Comparison of ENCODE assay signal across 15 cellular contexts in genomic region chr14:60160422-60160821, GRCh38. TPM values are rescaled to one million over a fixed set of nuclear protein-coding genes. Genes with fewer than 3 reads are reported as not detected.
DNase-seq lines count a peak whose midpoint lies in the region; ATAC-seq and TF ChIP-seq lines count a peak whose summit lies in the region.
"Had no signal": no experiment of that assay in that cellular context is flagged by ENCODE, and none has a peak within 500 bp of the region (broad histone marks: within the 10 kb centered on the region; RNA-seq: fewer than 3 reads in every experiment).

No MANE protein-coding gene starts in this region.

- CTCF ChIA-PET in CD4-positive, alpha-beta memory T cell (lab: Charles Lee; ENCODE audit: partially characterized antibody), result interaction anchor here (1.0 to 9.3 kb wide), 5 partner anchors 7 to 1114 kb away, joined by 3 to 102 read pairs (median 4); no protein-coding TSS in a partner anchor

- H4K20me1 ChIP-seq in Loucy (ENCODE audit: insufficient read depth, low read length, poor library complexity, severe bottlenecking), result peaks cover 17% of the 10 kb centered on the region

- H3K27ac Mint-ChIP-seq in CD4-positive, alpha-beta memory T cell, result peak overlapping the region; percentile 22 to 91 (median 74)
- H3K27ac Mint-ChIP-seq in memory B cell, result peak overlapping the region; percentile 69
- H3K27ac Mint-ChIP-seq in stimulated activated effector memory CD8-positive, alpha-beta T cell treated with anti-CD3 and anti-CD28 coated beads, Interleukin-12 subunit alpha, Interleukin-12 subunit beta, amount 100 ng/mL, for 72 hours, result peak overlapping the region; percentile 71
- H3K27ac Mint-ChIP-seq: GM23338 had no signal

- DNase-seq in CD4-positive, alpha-beta memory T cell, result no peak
- DNase-seq in memory B cell (ENCODE audit: low spot score in 2 of 2) (no peak), testis (no peak), left lung (no peak)
- DNase-seq in stimulated activated effector memory CD8-positive, alpha-beta T cell treated with anti-CD3 and anti-CD28 coated beads, Interleukin-12 subunit alpha, Interleukin-12 subunit beta, amount 100 ng/mL, for 72 hours (ENCODE audit: low spot score in 2 of 2), result no peak
- DNase-seq: BE2C, COR-L47, DMS53, KBM-7, NCI-H1092, NCI-H226, PC-3 had no signal

- peaks cover 79% of the 10 kb centered on the region for H3K4me1 ChIP-seq in CD4-positive, alpha-beta memory T cell (ENCODE audit: insufficient read depth, low read length)
- H3K4me1 ChIP-seq in Loucy (ENCODE audit: insufficient read depth, low read length, poor library complexity, severe bottlenecking) (peaks cover 54% of the 10 kb centered on the region), testis (peaks cover under 1% of the 10 kb centered on the region), left lung (peaks cover 0 to 51% of the 10 kb centered on the region in 2 donors)
- H3K4me1 ChIP-seq: BE2C had no signal

- H3F3A ChIP-seq in Loucy (ENCODE audit: low read depth), result no peaks in the 10 kb centered on the region

- no peak for ATAC-seq in memory B cell (ENCODE audit: low read depth)
- no peak for ATAC-seq in stimulated activated effector memory CD8-positive, alpha-beta T cell treated with anti-CD3 and anti-CD28 coated beads, Interleukin-12 subunit alpha, Interleukin-12 subunit beta, amount 100 ng/mL, for 72 hours
- no peak for ATAC-seq in HG02884 (IDR thresholded peaks at IDR 0.05; ENCODE audit: unreplicated experiment)
- ATAC-seq in left lung, result no peak
- ATAC-seq: GM23338, PC-3 had no signal

- peaks cover 0 to 3% (median 0%) of the 10 kb centered on the region in 8 donors for H3K9me3 Mint-ChIP-seq in CD4-positive, alpha-beta memory T cell
- H3K9me3 Mint-ChIP-seq in memory B cell, result no peaks in the 10 kb centered on the region
- no peaks in the 10 kb centered on the region for H3K9me3 Mint-ChIP-seq in stimulated activated effector memory CD8-positive, alpha-beta T cell treated with anti-CD3 and anti-CD28 coated beads, Interleukin-12 subunit alpha, Interleukin-12 subunit beta, amount 100 ng/mL, for 72 hours
- H3K9me3 Mint-ChIP-seq: GM23338 had no signal

- WGBS in testis, 2 donors, result 75 to 84% methylated on average over 7 of the region's 7 CpGs

- peak overlapping the region in 2 of 8 donors; percentile 9 to 28 for H3K4me3 Mint-ChIP-seq in CD4-positive, alpha-beta memory T cell
- no peak overlapping the region for H3K4me3 Mint-ChIP-seq in memory B cell
- no peak overlapping the region for H3K4me3 Mint-ChIP-seq in stimulated activated effector memory CD8-positive, alpha-beta T cell treated with anti-CD3 and anti-CD28 coated beads, Interleukin-12 subunit alpha, Interleukin-12 subunit beta, amount 100 ng/mL, for 72 hours
- H3K4me3 Mint-ChIP-seq: GM23338 had no signal

- peak overlapping the region; percentile 69 for H3K4me2 ChIP-seq in Loucy (ENCODE audit: low read depth, low read length, poor library complexity, severe bottlenecking)

- H3K27me3 Mint-ChIP-seq in CD4-positive, alpha-beta memory T cell, result no peaks in the 10 kb centered on the region
- H3K27me3 Mint-ChIP-seq in memory B cell, result no peaks in the 10 kb centered on the region

- H3K79me2 ChIP-seq in Loucy (ENCODE audit: insufficient read depth, low read length), result peaks cover 94% of the 10 kb centered on the region

- H3K9ac ChIP-seq in Loucy (ENCODE audit: low read depth, low read length, poor library complexity, severe bottlenecking), result no peak overlapping the region

- H2AFZ ChIP-seq in Loucy (ENCODE audit: low read length), result no peak overlapping the region
- H2AFZ ChIP-seq: GM23338 had no signal

- H3K36me3 Mint-ChIP-seq in CD4-positive, alpha-beta memory T cell, result peaks cover 9 to 30% of the 10 kb centered on the region in 2 donors
- peaks cover 13% of the 10 kb centered on the region for H3K36me3 Mint-ChIP-seq in memory B cell
- peaks cover 43% of the 10 kb centered on the region for H3K36me3 Mint-ChIP-seq in stimulated activated effector memory CD8-positive, alpha-beta T cell treated with anti-CD3 and anti-CD28 coated beads, Interleukin-12 subunit alpha, Interleukin-12 subunit beta, amount 100 ng/mL, for 72 hours

- H3K4me3 ChIP-seq in CD4-positive, alpha-beta memory T cell (ENCODE audit: low read length in 2 of 2), result no peak overlapping the region
- H3K4me3 ChIP-seq in Loucy (ENCODE audit: low read length, poor library complexity, severe bottlenecking), result no peak overlapping the region
- no peak overlapping the region for H3K4me3 ChIP-seq in testis
- no peak overlapping the region for H3K4me3 ChIP-seq in left lung
- H3K4me3 ChIP-seq: GM23338 had no signal

- TF ChIP-seq CTCF in Loucy (conservative IDR thresholded peaks at IDR 0.05; ENCODE audit: low read length), result no peak
- no peak for TF ChIP-seq CTCF in testis (IDR thresholded peaks at IDR 0.05)
- no peak for TF ChIP-seq CTCF in left lung (IDR thresholded peaks at IDR 0.05)

- TF ChIP-seq POLR2A in testis (IDR thresholded peaks at IDR 0.05), result no peak

- no peaks in the 10 kb centered on the region for H3K36me3 ChIP-seq in CD4-positive, alpha-beta memory T cell (ENCODE audit: insufficient read depth, low read length)
- H3K36me3 ChIP-seq in Loucy (ENCODE audit: insufficient read depth, low read length), result no peaks in the 10 kb centered on the region
- H3K36me3 ChIP-seq in testis (ENCODE audit: low read depth, missing control alignments), result no peaks in the 10 kb centered on the region
- peaks cover 0 to 5% of the 10 kb centered on the region in 2 donors for H3K36me3 ChIP-seq in left lung
- H3K36me3 ChIP-seq: BE2C had no signal

- intact Hi-C loops in CD4-positive, alpha-beta memory T cell (cut with micrococcal nuclease), result no loop called here
- intact Hi-C loops in testis (cut with DNase I; ENCODE audit: low total_unique reads) (no loop called here), left lung (cut with DNase I) (loop anchor here in 1 of 2 donors (10.0 kb wide), 1 partner anchor 76 kb away; no protein-coding TSS in a partner anchor)

- no peaks in the 10 kb centered on the region for H3K9me2 ChIP-seq in Loucy (replicated peaks; ENCODE audit: low read depth, low read length)

- no peak overlapping the region for H3K27ac ChIP-seq in CD4-positive, alpha-beta memory T cell (ENCODE audit: low read depth, low read length)
- H3K27ac ChIP-seq in testis (no peak overlapping the region), left lung (no peak overlapping the region)

- H3K4me1 Mint-ChIP-seq in CD4-positive, alpha-beta memory T cell, result peaks cover 51 to 86% (median 72%) of the 10 kb centered on the region in 4 donors
- H3K4me1 Mint-ChIP-seq in memory B cell, result peaks cover 26% of the 10 kb centered on the region
- H3K4me1 Mint-ChIP-seq in stimulated activated effector memory CD8-positive, alpha-beta T cell treated with anti-CD3 and anti-CD28 coated beads, Interleukin-12 subunit alpha, Interleukin-12 subunit beta, amount 100 ng/mL, for 72 hours, result peaks cover 48% of the 10 kb centered on the region

- no peaks in the 10 kb centered on the region for H3K27me3 ChIP-seq in CD4-positive, alpha-beta memory T cell (ENCODE audit: insufficient read depth, low read length)
- H3K27me3 ChIP-seq in Loucy (ENCODE audit: insufficient read depth, low read length, poor library complexity, severe bottlenecking) (no peaks in the 10 kb centered on the region), testis (no peaks in the 10 kb centered on the region), left lung (no peaks in the 10 kb centered on the region)
- H3K27me3 ChIP-seq: BE2C had no signal

- H3K9me3 ChIP-seq in CD4-positive, alpha-beta memory T cell (ENCODE audit: control insufficient read depth in 1 of 2, low read length in 2 of 2), result no peaks in the 10 kb centered on the region
- H3K9me3 ChIP-seq in Loucy (ENCODE audit: insufficient read depth, low read depth, low read length) (no peaks in the 10 kb centered on the region), testis (no peaks in the 10 kb centered on the region), left lung (no peaks in the 10 kb centered on the region)
- H3K9me3 ChIP-seq: BE2C had no signal

- POLR2A ChIA-PET in CD4-positive, alpha-beta memory T cell (lab: Charles Lee; ENCODE audit: partially characterized antibody), result interaction anchor here (0.8 to 7.3 kb wide), 3 partner anchors 7 to 88 kb away, joined by 5 to 121 read pairs (median 101); partner anchors contain the start of gene PPM1A

RNA-seq across cellular contexts. Expression of gene DHRS7, which starts 4.8 kb away (rescaled TPM):
- total RNA-seq in CD4-positive, alpha-beta memory T cell, result 10 to 100 TPM; 63.5 to 69.6 TPM
- 100 to 1,000 TPM; 213 to 386 TPM for polyA plus RNA-seq in CD4-positive, alpha-beta memory T cell
- 10 to 100 TPM; 14.6 to 20.9 TPM for total RNA-seq in testis
- 22.9 TPM for polyA plus RNA-seq in testis (ENCODE audit: insufficient read depth, low read depth, low replicate concordance)
- 100 to 1,000 TPM in 1 of 2 donors, 10 to 100 TPM in 1; 82.3 to 122 TPM for total RNA-seq in left lung
